9 cellular contexts compared by ENCODE assay signal in the genomic region with DNA sequence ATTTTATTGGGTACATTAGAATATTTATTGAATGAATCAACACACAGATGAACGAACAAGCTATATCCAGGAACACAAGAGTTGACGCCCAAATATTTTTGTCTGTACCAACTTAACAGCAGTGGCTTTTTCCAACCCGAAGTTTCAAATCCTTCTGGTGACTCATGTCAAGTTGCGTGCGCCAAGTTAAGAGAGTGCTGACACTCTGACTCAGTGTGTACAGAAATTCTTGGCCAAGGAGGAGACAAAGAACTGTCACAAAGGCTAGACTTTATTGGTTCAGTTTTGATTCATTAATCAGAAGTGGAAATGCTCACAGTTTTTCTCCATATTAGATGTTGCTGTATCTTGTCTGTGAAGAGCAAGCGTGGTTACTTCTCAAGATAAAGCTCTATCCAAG. TPM values are rescaled to one million over a fixed set of nuclear protein-coding genes. Genes with fewer than 3 reads are reported as not detected.
DNase-seq lines count a peak whose midpoint lies in the region.
"Had no signal": no experiment of that assay in that cellular context is flagged by ENCODE, and none has a peak within 500 bp of the region (broad histone marks: within the 10 kb centered on the region; RNA-seq: fewer than 3 reads in every experiment).

No MANE protein-coding gene starts in this region.

- DNase-seq in CD1c-positive myeloid dendritic cell (ENCODE audit: extremely low spot score) = peak; percentile 65
- DNase-seq in NOMO-1 treated with DMSO at 0.1 percent for 48 hours (lab: John Stamatoyannopoulos, UW; ENCODE audit: unreplicated experiment) = peak; percentile 81
- peak; percentile 94 for DNase-seq in epithelial cell of prostate (ENCODE audit: low read depth, low spot score)
- DNase-seq in occipital lobe (lab: John Stamatoyannopoulos, UW) = peak; percentile 7
- DNase-seq in posterior vena cava (ENCODE audit: low spot score) = no peak
- DNase-seq in NCI-H187 treated with DMSO at 0.1 percent for 48 hours (lab: John Stamatoyannopoulos, UW) = no peak
- no peak for DNase-seq in NCI-H345 treated with DMSO at 0.1 percent for 48 hours (lab: John Stamatoyannopoulos, UW; ENCODE audit: unreplicated experiment)
- DNase-seq in T-helper 9 cell = no peak
- DNase-seq: dorsolateral prefrontal cortex had no signal

- intact Hi-C loops in posterior vena cava (cut with DNase I) = no loop called here

- H3K27ac ChIP-seq in epithelial cell of prostate = peak overlapping the region; percentile 98

RNA-seq across cellular contexts. Expression of a gene that starts 59.6 kb away (rescaled TPM):
- total RNA-seq in occipital lobe (22.0 TPM), posterior vena cava (10 to 100 TPM; 41.8 to 68.1 TPM)

Comparison
In these comparisons a context has a peak if more than half of its experiments do, and no peak if none do; other contexts are left out.
1. DNase-seq: peak in CD1c-positive myeloid dendritic cell (single experiment), NOMO-1 treated with DMSO at 0.1 percent for 48 hours (single experiment), epithelial cell of prostate (single experiment) and occipital lobe (single experiment); none in posterior vena cava (single experiment), NCI-H187 treated with DMSO at 0.1 percent for 48 hours (single experiment), NCI-H345 treated with DMSO at 0.1 percent for 48 hours (single experiment) and T-helper 9 cell (single experiment).